8 cellular contexts compared by ENCODE assay signal in the genomic region with DNA sequence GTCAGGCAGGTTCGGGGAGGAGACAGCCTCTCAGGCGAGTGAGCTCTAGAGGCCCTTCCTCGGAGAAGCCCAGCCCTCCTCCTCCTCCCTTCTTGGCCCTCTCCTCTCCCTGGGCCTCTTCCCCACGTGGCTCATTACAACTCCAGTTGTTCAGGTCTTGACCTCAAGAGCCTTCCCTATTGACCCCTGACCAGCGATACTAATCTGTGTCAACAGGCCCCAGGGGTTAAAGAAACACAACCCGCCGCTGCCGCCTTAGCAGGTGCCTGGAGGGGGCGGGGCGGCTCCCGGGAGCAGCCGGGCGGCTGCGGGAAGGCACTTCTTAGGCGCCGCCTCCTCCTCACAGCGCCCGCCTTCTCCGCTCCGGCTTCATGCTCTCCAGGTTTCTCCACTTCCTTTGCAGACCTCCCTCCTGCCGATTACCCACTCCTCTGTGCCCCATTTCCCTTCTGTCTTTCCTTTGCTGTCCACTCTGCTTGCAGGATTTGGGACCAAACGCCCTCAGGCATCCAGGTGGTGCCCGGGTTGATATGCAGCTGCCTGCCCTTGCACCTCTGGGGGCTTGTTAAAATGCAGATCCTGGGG. TPM values are rescaled to one million over a fixed set of nuclear protein-coding genes. Genes with fewer than 3 reads are reported as not detected.
DNase-seq lines count a peak whose midpoint lies in the region; ATAC-seq and TF ChIP-seq lines count a peak whose summit lies in the region.

No MANE protein-coding gene starts in this region.

- no peaks in the 10 kb centered on the region for H3K9me2 ChIP-seq in MM.1S (replicated peaks; ENCODE audit: insufficient read depth, low read length)

- H2AFZ ChIP-seq in MM.1S (ENCODE audit: low read length) = peak overlapping the region; percentile 56

- peaks cover 7% of the 10 kb centered on the region for H3K4me1 ChIP-seq in MM.1S (ENCODE audit: low read length)
- peaks cover 61 to 92% (median 87%) of the 10 kb centered on the region in 9 donors for H3K4me1 ChIP-seq in heart right ventricle
- peaks cover 89 to 100% of the 10 kb centered on the region in 2 donors for H3K4me1 ChIP-seq in gastrocnemius medialis

- H3K36me3 Mint-ChIP-seq in activated CD8-positive, alpha-beta T cell treated with anti-CD3 and anti-CD28 coated beads for 36 hours (ENCODE audit: low read depth) = no peaks in the 10 kb centered on the region

- in situ Hi-C loops in gastrocnemius medialis (cut with MboI; ENCODE audit: low sequenced_read_pairs in 4 of 4) = no loop called here

- DNase-seq in DMS153 (lab: John Stamatoyannopoulos, UW) (peak; percentile 37), MM.1S (peak; percentile 57), heart right ventricle (peak in 1 of 2 donors; percentile 67), gastrocnemius medialis (peak; percentile 63 to 89)
- peak; percentile 27 for DNase-seq in activated CD8-positive, alpha-beta T cell treated with anti-CD3 and anti-CD28 coated beads for 36 hours

- no peak for TF ChIP-seq POLR2A in gastrocnemius medialis (IDR thresholded peaks at IDR 0.05)

- H3K9me3 ChIP-seq in MM.1S (replicated peaks; ENCODE audit: insufficient read depth, low read length) (no peaks in the 10 kb centered on the region), heart right ventricle (no peaks in the 10 kb centered on the region), gastrocnemius medialis (no peaks in the 10 kb centered on the region)

- no peak overlapping the region for H3K27ac Mint-ChIP-seq in activated CD8-positive, alpha-beta T cell treated with anti-CD3 and anti-CD28 coated beads for 36 hours

- H3K9ac ChIP-seq in MM.1S (ENCODE audit: low read length) = no peak overlapping the region

- H3K9me3 Mint-ChIP-seq in activated CD8-positive, alpha-beta T cell treated with anti-CD3 and anti-CD28 coated beads for 36 hours = no peaks in the 10 kb centered on the region

- no peaks in the 10 kb centered on the region for H4K20me1 ChIP-seq in MM.1S (ENCODE audit: insufficient read depth, low read length)

- POLR2A ChIA-PET in activated CD8-positive, alpha-beta T cell treated with anti-CD3 and anti-CD28 coated beads for 36 hours (lab: Charles Lee) = interaction anchor here (0.5 to 1.2 kb wide), 3 partner anchors 10 to 284 kb away, joined by 3 to 4 read pairs (median 3); no protein-coding TSS in a partner anchor

- H3K4me3 Mint-ChIP-seq in activated CD8-positive, alpha-beta T cell treated with anti-CD3 and anti-CD28 coated beads for 36 hours = no peak overlapping the region

- H3K4me2 ChIP-seq in MM.1S (ENCODE audit: low read depth, low read length) = peak overlapping the region; percentile 61

- H3K79me2 ChIP-seq in MM.1S (ENCODE audit: low read length) = no peaks in the 10 kb centered on the region

- H3K4me3 ChIP-seq in MM.1S (ENCODE audit: low read length) = peak overlapping the region; percentile 19; the same call in 1 of the 2 replicates
- H3K4me3 ChIP-seq in heart right ventricle = peak overlapping the region in 5 of 10 donors; percentile 8 to 24 (median 15)
- H3K4me3 ChIP-seq in gastrocnemius medialis = peak overlapping the region; percentile 6 to 60 (median 32)

- WGBS in heart right ventricle, 2 donors = 3 to 4% methylated on average over 23 of the region's 23 CpGs

- H3K27me3 Mint-ChIP-seq in activated CD8-positive, alpha-beta T cell treated with anti-CD3 and anti-CD28 coated beads for 36 hours = peaks cover 4% of the 10 kb centered on the region

- H3K4me1 Mint-ChIP-seq in activated CD8-positive, alpha-beta T cell treated with anti-CD3 and anti-CD28 coated beads for 36 hours (ENCODE audit: low read depth) = peaks cover 11% of the 10 kb centered on the region

- H3F3A ChIP-seq in MM.1S (ENCODE audit: insufficient read depth, low read length) = no peaks in the 10 kb centered on the region

- intact Hi-C loops in activated CD8-positive, alpha-beta T cell treated with anti-CD3 and anti-CD28 coated beads for 36 hours (cut with micrococcal nuclease) = no loop called here
- intact Hi-C loops in heart right ventricle (cut with DNase I) (loop anchor here in 2 of 10 donors (2.0 to 10.0 kb wide), 2 partner anchors 13 to 57 kb away; a partner anchor contains a TSS), gastrocnemius medialis (cut with DNase I; ENCODE audit: low total_unique reads) (no loop called here)

- TF ChIP-seq CTCF in MM.1S (IDR thresholded peaks at IDR 0.05; ENCODE audit: low read length) = no peak
- no peak for TF ChIP-seq CTCF in activated CD8-positive, alpha-beta T cell treated with anti-CD3 and anti-CD28 coated beads for 36 hours (IDR thresholded peaks at IDR 0.05)
- TF ChIP-seq CTCF in heart right ventricle (IDR thresholded peaks at IDR 0.05) = peak in 1 of 9 donors; percentile 20
- TF ChIP-seq CTCF in gastrocnemius medialis (IDR thresholded peaks at IDR 0.05 in 4 of 5, conservative IDR thresholded peaks at IDR 0.05 in 1 of 5) = no peak

- CTCF ChIA-PET in activated CD8-positive, alpha-beta T cell treated with anti-CD3 and anti-CD28 coated beads for 36 hours (lab: Charles Lee) = interaction anchor here (1.0 to 2.3 kb wide), 4 partner anchors 10 to 43 kb away, joined by 3 to 13 read pairs (median 6); no protein-coding TSS in a partner anchor

- ATAC-seq in activated CD8-positive, alpha-beta T cell treated with anti-CD3 and anti-CD28 coated beads for 36 hours = peak; percentile 60
- ATAC-seq in heart right ventricle (peak in 4 of 8 donors; percentile 8 to 28 (median 16)), gastrocnemius medialis (peak; percentile 51 to 70), HG03565 (IDR thresholded peaks at IDR 0.05; ENCODE audit: unreplicated experiment) (no peak), HG03439 (IDR thresholded peaks at IDR 0.05; ENCODE audit: unreplicated experiment) (no peak), GM18517 (IDR thresholded peaks at IDR 0.05; ENCODE audit: unreplicated experiment) (no peak)

- H3K27ac ChIP-seq in MM.1S (ENCODE audit: low read length) (no peak overlapping the region), heart right ventricle (peak overlapping the region in 8 of 10 donors; percentile 80 to 99 (median 98)), gastrocnemius medialis (peak overlapping the region; percentile 92 to 100 (median 96))

- no peaks in the 10 kb centered on the region for H3K36me3 ChIP-seq in MM.1S (replicated peaks; ENCODE audit: insufficient read depth, low read length)
- no peaks in the 10 kb centered on the region for H3K36me3 ChIP-seq in heart right ventricle
- no peaks in the 10 kb centered on the region for H3K36me3 ChIP-seq in gastrocnemius medialis

- H3K27me3 ChIP-seq in MM.1S (replicated peaks; ENCODE audit: insufficient read depth, low read length) = peaks cover 28% of the 10 kb centered on the region
- peaks cover 0 to 6% (median 0%) of the 10 kb centered on the region in 7 donors for H3K27me3 ChIP-seq in heart right ventricle
- no peaks in the 10 kb centered on the region for H3K27me3 ChIP-seq in gastrocnemius medialis

RNA-seq across cellular contexts. Expression of a gene that starts 51.0 kb away (rescaled TPM):
- 1 to 10 TPM; 3.9 to 4.8 TPM for total RNA-seq in activated CD8-positive, alpha-beta T cell treated with anti-CD3 and anti-CD28 coated beads for 36 hours
- total RNA-seq in heart right ventricle = 1 to 10 TPM; 3.4 to 9.9 (median 6.1) TPM
- 10 to 100 TPM; 11.5 to 13.0 TPM for polyA plus RNA-seq in heart right ventricle
- 1 to 10 TPM; 2.6 to 5.0 (median 3.1) TPM for total RNA-seq in gastrocnemius medialis

RNA-seq across cellular contexts. Expression of a gene that starts 56.4 kb away (rescaled TPM):
- 1 to 10 TPM; 4.7 to 5.0 TPM for total RNA-seq in activated CD8-positive, alpha-beta T cell treated with anti-CD3 and anti-CD28 coated beads for 36 hours
- 100 to 1,000 TPM; 111 to 162 (median 145) TPM for total RNA-seq in heart right ventricle
- polyA plus RNA-seq in heart right ventricle = 10 to 100 TPM; 16.8 to 34.2 TPM
- 100 to 1,000 TPM in 2 of 4 donors, 10 to 100 TPM in 2; 31.9 to 128 (median 105) TPM for total RNA-seq in gastrocnemius medialis

Comparison
In these comparisons a context has a peak if more than half of its experiments do, and no peak if none do; other contexts are left out.
1. ATAC-seq: peak in activated CD8-positive, alpha-beta T cell treated with anti-CD3 and anti-CD28 coated beads for 36 hours (single experiment) and gastrocnemius medialis (2 of 2); none in HG03565 (single experiment), HG03439 (single experiment) and GM18517 (single experiment).
2. RNA of a gene that starts 56.4 kb away (total RNA-seq): 111 to 162 TPM in heart right ventricle and 31.9 to 128 TPM in gastrocnemius medialis; 4.7 to 5.0 TPM in activated CD8-positive, alpha-beta T cell treated with anti-CD3 and anti-CD28 coated beads for 36 hours; every median in the first group is over 4 times any median in the second.